Comparison of ENCODE assay signal across 22 cellular contexts in the genomic region with DNA sequence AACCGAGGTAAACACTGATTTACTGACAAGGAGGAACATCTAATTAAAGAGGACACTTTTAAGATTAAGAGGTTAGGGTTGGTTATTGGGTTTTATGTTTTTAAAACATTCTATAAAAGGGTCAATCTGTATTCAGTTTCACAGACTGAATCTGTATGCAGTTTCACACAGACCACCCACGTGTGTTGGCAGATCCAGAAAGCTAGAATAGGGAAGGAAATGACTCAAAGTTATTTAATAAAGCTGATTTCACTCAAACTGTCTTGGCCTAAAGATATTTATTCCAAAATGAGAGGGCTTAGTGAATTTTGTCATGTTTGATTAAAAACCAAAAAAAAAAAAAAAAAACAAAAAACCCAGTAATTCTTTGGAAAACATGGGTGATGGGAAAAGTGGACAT.
"Had no signal": no experiment of that assay in that cellular context is flagged by ENCODE, and none has a peak within 500 bp of the region (broad histone marks: within the 10 kb centered on the region; RNA-seq: fewer than 3 reads in every experiment).

No MANE protein-coding gene starts in this region.

- DNase-seq: activated CD4-positive, alpha-beta T cell treated with anti-CD3 and anti-CD28 coated beads for 48 hours; activated CD4-positive, alpha-beta T cell treated with anti-CD3 and anti-CD28 coated beads, Interleukin-2, amount 50 U/mL, for 4 hours; activated CD4-positive, CD25-positive, alpha-beta regulatory T cell treated with anti-CD3 and anti-CD28 coated beads, Interleukin-2, amount 50 U/mL, for 72 hours; activated CD8-positive, alpha-beta T cell treated with anti-CD3 and anti-CD28 coated beads, Interleukin-2, amount 10 ng/mL, durations not matched to agents 7 days and 5 days; activated effector memory CD4-positive, alpha-beta T cell treated with Interleukin-2 at 50 U/mL for 16 hours; activated naive CD4-positive, alpha-beta T cell; activated T-cell treated with anti-CD3 and anti-CD28 coated beads, Interleukin-2, amount 50 U/mL, for 24 hours; MM.1S; NCI-H1105; NCI-H1436; NCI-H187; NCI-H2081; NCI-H510A treated with DMSO at 0.1 percent for 48 hours; NCI-H69; NK-92 treated with Interleukin-12 subunit alpha and Interleukin-12 subunit beta, amount 100 ng/mL, for 24 hours; PC-3; SIG-M5; T-helper 1 cell had no signal

- H3K27me3 ChIP-seq: ascending aorta had no signal

- ATAC-seq: activated CD8-positive, alpha-beta T cell treated with anti-CD3 and anti-CD28 coated beads, Interleukin-2, amount 10 ng/mL, durations not matched to agents 7 days and 5 days; PC-3; WTC11 had no signal

- H3K9me3 ChIP-seq: ascending aorta had no signal

- H3K4me2 ChIP-seq: KMS-11 had no signal

- H3K4me3 ChIP-seq: ascending aorta had no signal

- H3K9ac ChIP-seq: KMS-11 had no signal

- FAIRE-seq: RCC 7860 had no signal

- H3K36me3 ChIP-seq: ascending aorta had no signal

- H3K27ac ChIP-seq: ascending aorta, KMS-11 had no signal

- H3K4me1 ChIP-seq: ascending aorta had no signal
